ENCODE assay signal across 30 cellular contexts in genomic region chr4:26148925-26149324, GRCh38.
"Had no signal": no experiment of that assay in that cellular context is flagged by ENCODE, and none has a peak within 500 bp of the region (broad histone marks: within the 10 kb centered on the region; RNA-seq: fewer than 3 reads in every experiment).

No MANE protein-coding gene starts in this region.

- H3K4me3 ChIP-seq: ascending aorta, coronary artery, heart left ventricle, left lung, lower lobe of right lung, neural progenitor cell, psoas muscle, right atrium auricular region, smooth muscle cell, thoracic aorta, uterus had no signal

- H3K27ac ChIP-seq: ascending aorta, brain microvascular endothelial cell, left lung, lower lobe of right lung, neural progenitor cell, parathyroid adenoma, psoas muscle, right atrium auricular region, thoracic aorta, uterus had no signal

- H3K9me3 ChIP-seq: ascending aorta, heart left ventricle, left lung, lower lobe of right lung, psoas muscle, right atrium auricular region, thoracic aorta, uterus had no signal

- H2AFZ ChIP-seq: neural progenitor cell, parathyroid adenoma had no signal

- ATAC-seq: activated CD4-positive, alpha-beta T cell treated with anti-CD3 and anti-CD28 coated beads for 36 hours; activated naive CD4-positive, alpha-beta T cell treated with anti-CD3 and anti-CD28 coated beads, Interleukin-2, amount 50 U/mL, for 72 hours; esophagus mucosa; heart left ventricle; left lung; lower lobe of right lung; natural killer cell; psoas muscle had no signal

- H3K4me3 Mint-ChIP-seq: activated CD4-positive, alpha-beta T cell treated with anti-CD3 and anti-CD28 coated beads for 36 hours; activated T-cell treated with anti-CD3 and anti-CD28 coated beads, Interleukin-2, amount 50 U/mL, for 24 hours; natural killer cell; neural progenitor cell; type B pancreatic cell had no signal

- H3K9me3 Mint-ChIP-seq: natural killer cell, neural progenitor cell had no signal

- DNase-seq: activated CD4-positive, alpha-beta T cell treated with anti-CD3 and anti-CD28 coated beads for 36 hours; activated CD4-positive, alpha-beta T cell treated with anti-CD3 and anti-CD28 coated beads, Interleukin-2, amount 50 U/mL, for 48 hours; activated CD4-positive, CD25-positive, alpha-beta regulatory T cell; activated CD8-positive, alpha-beta memory T cell treated with anti-CD3 and anti-CD28 coated beads, Interleukin-2, amount 50 U/mL, for 48 hours; activated naive CD4-positive, alpha-beta T cell; activated T-cell treated with anti-CD3 and anti-CD28 coated beads, Interleukin-2, amount 50 U/mL, for 24 hours; brain microvascular endothelial cell; foreskin fibroblast; heart left ventricle; left lung; lower lobe of right lung; mesendoderm; natural killer cell; occipital lobe; psoas muscle; stimulated activated CD4-positive, alpha-beta T cell treated with anti-CD3 and anti-CD28 coated beads, Interleukin-1b, Interleukin-23, amount 100 ng/mL, for 48 hours; stimulated activated CD4-positive, alpha-beta T cell treated with anti-CD3 and anti-CD28 coated beads, Interleukin-4, amount 100 ng/mL, for 4 hours; stimulated activated CD8-positive, alpha-beta memory T cell treated with anti-CD3 and anti-CD28 coated beads, Interleukin-4, amount 100 ng/mL, for 48 hours; stimulated activated naive CD4-positive, alpha-beta T cell; uterus had no signal

- H3K27me3 ChIP-seq: ascending aorta, brain microvascular endothelial cell, heart left ventricle, left lung, neural progenitor cell, right atrium auricular region, uterus had no signal

- H3K9ac ChIP-seq: neural progenitor cell, parathyroid adenoma had no signal

- H3K27ac Mint-ChIP-seq: natural killer cell, neural progenitor cell, type B pancreatic cell had no signal

- H3K36me3 ChIP-seq: ascending aorta, brain microvascular endothelial cell, heart left ventricle, left lung, lower lobe of right lung, neural progenitor cell, right atrium auricular region, thoracic aorta, uterus had no signal

- H3K4me1 ChIP-seq: ascending aorta, neural progenitor cell, parathyroid adenoma, psoas muscle, uterus had no signal

- H3K4me2 ChIP-seq: neural progenitor cell, smooth muscle cell had no signal
